ENCODE assay signal across 14 cellular contexts in genomic region chr1:18530567-18531502, GRCh38. TPM values are rescaled to one million over a fixed set of nuclear protein-coding genes. Genes with fewer than 3 reads are reported as not detected.
A peak's percentile ranks its signal among the peaks of the same experiment; 100 is the strongest.
DNase-seq lines count a peak whose midpoint lies in the region; ATAC-seq and TF ChIP-seq lines count a peak whose summit lies in the region.
"Had no signal": no experiment of that assay in that cellular context is flagged by ENCODE, and none has a peak within 500 bp of the region (broad histone marks: within the 10 kb centered on the region; RNA-seq: fewer than 3 reads in every experiment).

No MANE protein-coding gene starts in this region.

- H3K9me3 ChIP-seq in BE2C (no peaks in the 10 kb centered on the region), RWPE2 (ENCODE audit: severe bottlenecking) (no peaks in the 10 kb centered on the region)

- no peaks in the 10 kb centered on the region for H3K36me3 ChIP-seq in BE2C
- no peaks in the 10 kb centered on the region for H3K36me3 ChIP-seq in GM23338 (ENCODE audit: insufficient read depth)
- H3K36me3 ChIP-seq in RWPE2 (ENCODE audit: low read depth) = no peaks in the 10 kb centered on the region

- H3K4me1 ChIP-seq in BE2C (no peaks in the 10 kb centered on the region), GM23338 (ENCODE audit: insufficient read depth) (no peaks in the 10 kb centered on the region), RWPE2 (ENCODE audit: insufficient read depth, poor library complexity, severe bottlenecking) (no peaks in the 10 kb centered on the region)

- no peak overlapping the region for H3K27ac Mint-ChIP-seq in GM23338
- H3K27ac Mint-ChIP-seq: activated T-cell treated with anti-CD3 and anti-CD28 coated beads, Interleukin-2, amount 50 U/mL, for 24 hours; natural killer cell treated with Interleukin-12 subunit alpha and Interleukin-12 subunit beta and Interleukin-15 and Interleukin-18, amount 100 ng/mL, for 72 hours had no signal

- no peak overlapping the region for H3K4me2 ChIP-seq in GM23338

- H3K27ac ChIP-seq in GM23338 (ENCODE audit: low read depth) (no peak overlapping the region), RWPE2 (ENCODE audit: poor library complexity, severe bottlenecking) (no peak overlapping the region)

- H3K4me1 Mint-ChIP-seq in GM23338 = no peaks in the 10 kb centered on the region

- H3K27me3 ChIP-seq in BE2C (no peaks in the 10 kb centered on the region), GM23338 (ENCODE audit: insufficient read depth) (no peaks in the 10 kb centered on the region), RWPE2 (ENCODE audit: insufficient read depth, poor library complexity, severe bottlenecking) (peaks cover 23% of the 10 kb centered on the region)

- H3K27me3 Mint-ChIP-seq in GM23338 (ENCODE audit: insufficient read depth, low read depth, poor library complexity) = peaks cover 7% of the 10 kb centered on the region

- H3K79me2 ChIP-seq in GM23338 (replicated peaks; ENCODE audit: insufficient read depth) = no peaks in the 10 kb centered on the region

- no peak overlapping the region for H3K4me3 ChIP-seq in BE2C (ENCODE audit: low read depth, low read length)
- H3K4me3 ChIP-seq in GM23338 = no peak overlapping the region
- H3K4me3 ChIP-seq in RWPE2 (ENCODE audit: severe bottlenecking) = no peak overlapping the region

- TF ChIP-seq CTCF in BE2C (IDR thresholded peaks at IDR 0.05; ENCODE audit: low read depth, low read length) (peak; percentile 65), GM23338 (conservative IDR thresholded peaks at IDR 0.05; ENCODE audit: low read depth in 2 of 2) (peak; percentile 65 to 85), RWPE2 (IDR thresholded peaks at IDR 0.05; ENCODE audit: poor library complexity, severe bottlenecking) (peak; percentile 19)

- H4K20me1 ChIP-seq in GM23338 (replicated peaks; ENCODE audit: insufficient read depth) = no peaks in the 10 kb centered on the region; the same call in 1 of the 2 replicates

- H3K36me3 Mint-ChIP-seq in GM23338 (ENCODE audit: low read depth) = no peaks in the 10 kb centered on the region
- H3K36me3 Mint-ChIP-seq: natural killer cell treated with Interleukin-12 subunit alpha and Interleukin-12 subunit beta and Interleukin-15 and Interleukin-18, amount 100 ng/mL, for 72 hours had no signal

- H3F3A ChIP-seq in GM23338 (replicated peaks; ENCODE audit: low read depth) = no peaks in the 10 kb centered on the region

- intact Hi-C loops in left colon (cut with DNase I, micrococcal nuclease) = no loop called here

- DNase-seq in BE2C (peak; percentile 45), GM23338 (ENCODE audit: low spot score) (peak; percentile 60), RWPE2 (ENCODE audit: low spot score) (no peak), left colon (peak in 1 of 2 donors; percentile 32), activated gamma-delta T cell (lab: John Stamatoyannopoulos, UW) (no peak)
- DNase-seq in activated T-cell treated with anti-CD3 and anti-CD28 coated beads, Interleukin-2, amount 50 U/mL, for 48 hours = no peak
- DNase-seq: activated T-cell treated with anti-CD3 and anti-CD28 coated beads, Interleukin-2, amount 50 U/mL, for 24 hours; DMS153; NCI-H1105; stimulated activated CD4-positive, alpha-beta T cell treated with anti-CD3 and anti-CD28 coated beads, Interleukin-2, amount 100 ng/mL, for 48 hours; SW 1271 had no signal

- no peaks in the 10 kb centered on the region for H3K9me2 ChIP-seq in GM23338 (ENCODE audit: insufficient read depth)

- no peak overlapping the region for H3K4me3 Mint-ChIP-seq in GM23338
- H3K4me3 Mint-ChIP-seq: activated T-cell treated with anti-CD3 and anti-CD28 coated beads, Interleukin-2, amount 50 U/mL, for 24 hours; natural killer cell treated with Interleukin-12 subunit alpha and Interleukin-12 subunit beta and Interleukin-15 and Interleukin-18, amount 100 ng/mL, for 72 hours had no signal

- H2AFZ ChIP-seq in GM23338 = no peak overlapping the region

- ATAC-seq in GM23338 (peak; percentile 83), RWPE2 (ENCODE audit: low read depth) (no peak), left colon (peak; percentile 47), GM21515 (IDR thresholded peaks at IDR 0.05; ENCODE audit: unreplicated experiment) (no peak), HG02970 (IDR thresholded peaks at IDR 0.05; ENCODE audit: low FRiP score, unreplicated experiment) (no peak)

- H3K9me3 Mint-ChIP-seq in GM23338 = no peaks in the 10 kb centered on the region
- H3K9me3 Mint-ChIP-seq: activated T-cell treated with anti-CD3 and anti-CD28 coated beads, Interleukin-2, amount 50 U/mL, for 24 hours; natural killer cell treated with Interleukin-12 subunit alpha and Interleukin-12 subunit beta and Interleukin-15 and Interleukin-18, amount 100 ng/mL, for 72 hours had no signal

TF ChIP-seq in GM23338, 12 proteins besides CTCF, POLR2A, EP300 and RAD21 (continues in another document):
- no peak for TF ChIP-seq NANOG (IDR thresholded peaks at IDR 0.05; ENCODE audit: borderline replicate concordance)
- TF ChIP-seq EZH2phosphoT487 (IDR thresholded peaks at IDR 0.05; ENCODE audit: unreplicated experiment) = no peak
- no peak for TF ChIP-seq ETS1 (IDR thresholded peaks at IDR 0.05)
- no peak for TF ChIP-seq ZNF331 (CRISPR knock-in tag; IDR thresholded peaks at IDR 0.05; ENCODE audit: low read depth)
- no peak for TF ChIP-seq STAT1 (IDR thresholded peaks at IDR 0.05; ENCODE audit: unreplicated experiment)
- no peak for TF ChIP-seq JUNB (IDR thresholded peaks at IDR 0.05; ENCODE audit: unreplicated experiment)
- no peak for TF ChIP-seq CREB1 (CRISPR knock-in tag; IDR thresholded peaks at IDR 0.05; ENCODE audit: low read depth)

RNA-seq across cellular contexts. Expression of gene KLHDC7A, which starts 50.1 kb away (rescaled TPM):
- not detected for polyA plus RNA-seq in BE2C (2012; ENCODE audit: insufficient read depth, insufficient read length, low read depth)
- 19.9 and 22.4 TPM in 2 replicates for total RNA-seq in GM23338 (2014; rRNA removed; shearing (Covaris generic))
- 4.2 and 4.5 TPM in 2 replicates for polyA plus RNA-seq in GM23338 (2016; fragmentation: Nextera tagmentation; extraction: Ambion mirVana)
- 1 to 10 TPM in 1 of 2 donors, under 1 TPM in 1; 0.95 to 1.4 TPM for total RNA-seq in left colon

Comparison
In these comparisons a context has a peak if more than half of its experiments do, and no peak if none do; other contexts are left out.
1. DNase-seq: peak in BE2C (single experiment) and GM23338 (single experiment); none in RWPE2 (single experiment), activated T-cell treated with anti-CD3 and anti-CD28 coated beads, Interleukin-2, amount 50 U/mL, for 48 hours (0 of 2) and activated gamma-delta T cell (single experiment).
2. CTCF ChIP-seq: peak in every context shown above with its lines; median percentile 75 in GM23338; 65 in BE2C; 19 in RWPE2.
3. ATAC-seq: peak in GM23338 (single experiment) and left colon (single experiment); none in RWPE2 (single experiment), GM21515 (single experiment) and HG02970 (single experiment).